33 cellular contexts compared by ENCODE assay signal in genomic region chr2:16675781-16676180, GRCh38.
"Had no signal": no experiment of that assay in that cellular context is flagged by ENCODE, and none has a peak within 500 bp of the region (broad histone marks: within the 10 kb centered on the region; RNA-seq: fewer than 3 reads in every experiment).

No MANE protein-coding gene starts in this region.

- ATAC-seq: activated CD4-positive, alpha-beta T cell treated with anti-CD3 and anti-CD28 coated beads for 36 hours; activated CD4-positive, CD25-positive, alpha-beta regulatory T cell treated with anti-CD3 and anti-CD28 coated beads, Interleukin-2, amount 50 U/mL, for 24 hours; activated T-cell treated with anti-CD3 and anti-CD28 coated beads, Interleukin-2, amount 50 U/mL, for 72 hours; activated T-helper 17 cell treated with anti-CD3 and anti-CD28 coated beads, Interleukin-2, amount 50 U/mL, for 72 hours had no signal

- DNase-seq: activated CD4-positive, alpha-beta memory T cell treated with anti-CD3 and anti-CD28 coated beads, Interleukin-2, amount 10 ng/mL, durations not matched to agents 7 days and 5 days; activated CD4-positive, alpha-beta T cell treated with anti-CD3 and anti-CD28 coated beads for 36 hours; activated effector memory CD4-positive, alpha-beta T cell treated with anti-CD3 and anti-CD28 coated beads, Interleukin-2, amount 50 U/mL, for 16 hours; activated naive CD4-positive, alpha-beta T cell; activated naive CD4-positive, alpha-beta T cell treated with anti-CD3 and anti-CD28 coated beads, Interleukin-2, amount 50 U/mL, for 16 hours; activated naive CD8-positive, alpha-beta T cell treated with anti-CD3 and anti-CD28 coated beads for 36 hours; activated T-cell treated with anti-CD3 and anti-CD28 coated beads, Interleukin-2, amount 50 U/mL, for 1 hour; activated T-cell treated with anti-CD3 and anti-CD28 coated beads, Interleukin-2, amount 50 U/mL, for 72 hours; amniotic stem cell; aorta; brain microvascular endothelial cell; central memory CD4-positive, alpha-beta T cell; Kasumi-1; KBM-7; MG63; NCI-H1048; NCI-H1105 treated with DMSO at 0.1 percent for 48 hours; NCI-H1436 treated with DMSO at 0.1 percent for 48 hours; NCI-H1694 treated with DMSO at 0.1 percent for 48 hours; NCI-H2029 treated with DMSO at 0.1 percent for 48 hours; NCI-H2107; NCI-H2171; NCI-H510A; NCI-H526; NCI-H748 treated with DMSO at 0.1 percent for 48 hours; OCI-M1; Right ventricle myocardium superior; SW 1271; T-helper 1 cell; T1000; WERI-Rb-1 had no signal

- H3K4me3 Mint-ChIP-seq: activated CD4-positive, alpha-beta memory T cell treated with anti-CD3 and anti-CD28 coated beads, Interleukin-2, amount 10 ng/mL, durations not matched to agents 7 days and 5 days; activated CD4-positive, alpha-beta T cell treated with anti-CD3 and anti-CD28 coated beads for 36 hours; activated naive CD8-positive, alpha-beta T cell treated with anti-CD3 and anti-CD28 coated beads for 36 hours; activated T-cell treated with anti-CD3 and anti-CD28 coated beads, Interleukin-2, amount 50 U/mL, for 72 hours; activated T-helper 17 cell treated with anti-CD3 and anti-CD28 coated beads, Interleukin-2, amount 50 U/mL, for 72 hours had no signal

- H3K4me3 ChIP-seq: MG63 had no signal

- H3K27ac ChIP-seq: brain microvascular endothelial cell, WERI-Rb-1 had no signal

- H3K27ac Mint-ChIP-seq: activated CD4-positive, alpha-beta memory T cell treated with anti-CD3 and anti-CD28 coated beads, Interleukin-2, amount 10 ng/mL, durations not matched to agents 7 days and 5 days; activated CD4-positive, alpha-beta T cell treated with anti-CD3 and anti-CD28 coated beads for 36 hours; activated naive CD8-positive, alpha-beta T cell treated with anti-CD3 and anti-CD28 coated beads for 36 hours; activated T-cell treated with anti-CD3 and anti-CD28 coated beads, Interleukin-2, amount 50 U/mL, for 72 hours; activated T-helper 17 cell treated with anti-CD3 and anti-CD28 coated beads, Interleukin-2, amount 50 U/mL, for 72 hours had no signal

- H3K27me3 ChIP-seq: brain microvascular endothelial cell had no signal

- H3K4me1 Mint-ChIP-seq: activated CD4-positive, alpha-beta memory T cell treated with anti-CD3 and anti-CD28 coated beads, Interleukin-2, amount 10 ng/mL, durations not matched to agents 7 days and 5 days; activated CD4-positive, alpha-beta T cell treated with anti-CD3 and anti-CD28 coated beads for 36 hours; activated naive CD8-positive, alpha-beta T cell treated with anti-CD3 and anti-CD28 coated beads for 36 hours; activated T-helper 17 cell treated with anti-CD3 and anti-CD28 coated beads, Interleukin-2, amount 50 U/mL, for 72 hours had no signal

- H3K36me3 ChIP-seq: brain microvascular endothelial cell, MG63, WERI-Rb-1 had no signal
